ENCODE assay signal across 16 cellular contexts in genomic region chr19:10985502-10985901, GRCh38. TPM values are rescaled to one million over a fixed set of nuclear protein-coding genes. Genes with fewer than 3 reads are reported as not detected.
DNase-seq lines count a peak whose midpoint lies in the region; ATAC-seq and TF ChIP-seq lines count a peak whose summit lies in the region.
"Had no signal": no experiment of that assay in that cellular context is flagged by ENCODE, and none has a peak within 500 bp of the region (broad histone marks: within the 10 kb centered on the region; RNA-seq: fewer than 3 reads in every experiment).

No MANE protein-coding gene starts in this region.

- no peaks in the 10 kb centered on the region for H3K4me1 Mint-ChIP-seq in activated CD4-positive, alpha-beta T cell treated with anti-CD3 and anti-CD28 coated beads, Interleukin-2, amount 10 ng/mL, durations not matched to agents 7 days and 5 days
- H3K4me1 Mint-ChIP-seq in CD4-positive, alpha-beta T cell (ENCODE audit: low read depth) = peaks cover 4% of the 10 kb centered on the region
- H3K4me1 Mint-ChIP-seq in T-helper 17 cell (peaks cover 3% of the 10 kb centered on the region), glutamatergic neuron (ENCODE audit: low read depth, unreplicated experiment) (peaks cover 4% of the 10 kb centered on the region)
- H3K4me1 Mint-ChIP-seq in activated T-helper 2 cell treated with anti-CD3 and anti-CD28 coated beads, Interferon-gamma antibody, Interleukin-2, Interleukin-4, amounts not matched to agents 10 μg/mL and 5 μg/mL and 100 μg/mL, durations not matched to agents 14 hours and 24 hours and 36 hours (ENCODE audit: low read depth) = no peaks in the 10 kb centered on the region

- H3K9me3 Mint-ChIP-seq in activated CD4-positive, alpha-beta T cell treated with anti-CD3 and anti-CD28 coated beads, Interleukin-2, amount 10 ng/mL, durations not matched to agents 7 days and 5 days = no peaks in the 10 kb centered on the region
- no peaks in the 10 kb centered on the region for H3K9me3 Mint-ChIP-seq in CD4-positive, alpha-beta T cell
- peaks cover 14% of the 10 kb centered on the region for H3K9me3 Mint-ChIP-seq in glutamatergic neuron (ENCODE audit: unreplicated experiment)
- no peaks in the 10 kb centered on the region for H3K9me3 Mint-ChIP-seq in activated T-helper 2 cell treated with anti-CD3 and anti-CD28 coated beads, Interferon-gamma antibody, Interleukin-2, Interleukin-4, amounts not matched to agents 10 μg/mL and 5 μg/mL and 100 μg/mL, durations not matched to agents 14 hours and 24 hours and 36 hours
- H3K9me3 Mint-ChIP-seq: CD8-positive, alpha-beta memory T cell; GM23338; HFFc6 had no signal

- H3K4me3 Mint-ChIP-seq in activated CD4-positive, alpha-beta T cell treated with anti-CD3 and anti-CD28 coated beads, Interleukin-2, amount 10 ng/mL, durations not matched to agents 7 days and 5 days = no peak overlapping the region
- H3K4me3 Mint-ChIP-seq in CD4-positive, alpha-beta T cell = no peak overlapping the region
- H3K4me3 Mint-ChIP-seq in T-helper 17 cell = no peak overlapping the region
- H3K4me3 Mint-ChIP-seq in glutamatergic neuron (ENCODE audit: unreplicated experiment) = no peak overlapping the region
- H3K4me3 Mint-ChIP-seq in activated T-helper 2 cell treated with anti-CD3 and anti-CD28 coated beads, Interferon-gamma antibody, Interleukin-2, Interleukin-4, amounts not matched to agents 10 μg/mL and 5 μg/mL and 100 μg/mL, durations not matched to agents 14 hours and 24 hours and 36 hours (ENCODE audit: low read depth) = no peak overlapping the region
- H3K4me3 Mint-ChIP-seq: CD14-positive monocyte; CD8-positive, alpha-beta memory T cell; GM23338; HFFc6 had no signal

- CTCF ChIA-PET in activated CD4-positive, alpha-beta T cell treated with anti-CD3 and anti-CD28 coated beads, Interleukin-2, amount 10 ng/mL, durations not matched to agents 7 days and 5 days (lab: Charles Lee) = interaction anchor here (0.5 kb wide), 1 partner anchor 49 kb away, joined by 4 read pairs; no protein-coding TSS in a partner anchor
- CTCF ChIA-PET in CD4-positive, alpha-beta T cell (lab: Charles Lee) = no interaction called here

- TF ChIP-seq CTCF in CD4-positive, alpha-beta T cell (IDR thresholded peaks at IDR 0.05) = no peak
- no peak for TF ChIP-seq CTCF in glutamatergic neuron (IDR thresholded peaks at IDR 0.05; ENCODE audit: partially characterized antibody, unreplicated experiment)

- POLR2A ChIA-PET in activated CD4-positive, alpha-beta T cell treated with anti-CD3 and anti-CD28 coated beads, Interleukin-2, amount 10 ng/mL, durations not matched to agents 7 days and 5 days (lab: Charles Lee) = no interaction called here
- POLR2A ChIA-PET in CD4-positive, alpha-beta T cell (lab: Charles Lee) = no interaction called here

- H3K27me3 ChIP-seq in CD4-positive, alpha-beta T cell (ENCODE audit: control insufficient read depth, insufficient read depth, low read length) = no peaks in the 10 kb centered on the region

- no peak for DNase-seq in activated CD4-positive, alpha-beta T cell treated with anti-CD3 and anti-CD28 coated beads, Interleukin-2, amount 10 ng/mL, durations not matched to agents 7 days and 5 days
- DNase-seq in activated CD4-positive, alpha-beta T cell treated with anti-CD3 and anti-CD28 coated beads for 48 hours = no peak
- no peak for DNase-seq in CD4-positive, alpha-beta T cell
- no peak for DNase-seq in T-helper 17 cell
- DNase-seq in glutamatergic neuron = no peak
- DNase-seq in activated T-helper 2 cell treated with anti-CD3 and anti-CD28 coated beads, Interferon-gamma antibody, Interleukin-2, Interleukin-4, amounts not matched to agents 10 μg/mL and 5 μg/mL and 100 μg/mL, durations not matched to agents 14 hours and 24 hours and 36 hours (ENCODE audit: low spot score) = no peak
- no peak for DNase-seq in NCI-H2227 treated with DMSO at 0.1 percent for 48 hours (lab: John Stamatoyannopoulos, UW)
- DNase-seq in D341Med (ENCODE audit: low spot score) = no peak
- DNase-seq: Caco-2; CD8-positive, alpha-beta memory T cell; DMS53; HFFc6 had no signal

- H3K27me3 Mint-ChIP-seq in activated CD4-positive, alpha-beta T cell treated with anti-CD3 and anti-CD28 coated beads, Interleukin-2, amount 10 ng/mL, durations not matched to agents 7 days and 5 days = no peaks in the 10 kb centered on the region
- H3K27me3 Mint-ChIP-seq in CD4-positive, alpha-beta T cell = no peaks in the 10 kb centered on the region
- H3K27me3 Mint-ChIP-seq in T-helper 17 cell = no peaks in the 10 kb centered on the region
- H3K27me3 Mint-ChIP-seq in glutamatergic neuron (ENCODE audit: unreplicated experiment) = peaks cover 6% of the 10 kb centered on the region
- H3K27me3 Mint-ChIP-seq in activated T-helper 2 cell treated with anti-CD3 and anti-CD28 coated beads, Interferon-gamma antibody, Interleukin-2, Interleukin-4, amounts not matched to agents 10 μg/mL and 5 μg/mL and 100 μg/mL, durations not matched to agents 14 hours and 24 hours and 36 hours (ENCODE audit: low read depth) = no peaks in the 10 kb centered on the region
- H3K27me3 Mint-ChIP-seq: CD8-positive, alpha-beta memory T cell had no signal

- peak overlapping the region; percentile 50 for H3K27ac Mint-ChIP-seq in activated CD4-positive, alpha-beta T cell treated with anti-CD3 and anti-CD28 coated beads, Interleukin-2, amount 10 ng/mL, durations not matched to agents 7 days and 5 days
- H3K27ac Mint-ChIP-seq in CD4-positive, alpha-beta T cell = peak overlapping the region; percentile 30
- H3K27ac Mint-ChIP-seq in T-helper 17 cell (peak overlapping the region; percentile 34), glutamatergic neuron (ENCODE audit: unreplicated experiment) (peak overlapping the region; percentile 52)
- no peak overlapping the region for H3K27ac Mint-ChIP-seq in activated T-helper 2 cell treated with anti-CD3 and anti-CD28 coated beads, Interferon-gamma antibody, Interleukin-2, Interleukin-4, amounts not matched to agents 10 μg/mL and 5 μg/mL and 100 μg/mL, durations not matched to agents 14 hours and 24 hours and 36 hours
- H3K27ac Mint-ChIP-seq: GM23338, HFFc6 had no signal

- no peaks in the 10 kb centered on the region for H3K9me3 ChIP-seq in CD4-positive, alpha-beta T cell (ENCODE audit: control insufficient read depth, low read length)
- no peaks in the 10 kb centered on the region for H3K9me3 ChIP-seq in T-helper 17 cell (ENCODE audit: control insufficient read depth, low read length, poor library complexity, severe bottlenecking)
- H3K9me3 ChIP-seq: Caco-2, HAP-1 had no signal

- peaks cover 16% of the 10 kb centered on the region for H3K36me3 Mint-ChIP-seq in activated CD4-positive, alpha-beta T cell treated with anti-CD3 and anti-CD28 coated beads, Interleukin-2, amount 10 ng/mL, durations not matched to agents 7 days and 5 days (ENCODE audit: low read depth)
- H3K36me3 Mint-ChIP-seq in CD4-positive, alpha-beta T cell (ENCODE audit: low read depth) = peaks cover 63% of the 10 kb centered on the region
- H3K36me3 Mint-ChIP-seq in T-helper 17 cell (ENCODE audit: low read depth) (no peaks in the 10 kb centered on the region), glutamatergic neuron (ENCODE audit: unreplicated experiment) (no peaks in the 10 kb centered on the region)
- peaks cover 24% of the 10 kb centered on the region for H3K36me3 Mint-ChIP-seq in activated T-helper 2 cell treated with anti-CD3 and anti-CD28 coated beads, Interferon-gamma antibody, Interleukin-2, Interleukin-4, amounts not matched to agents 10 μg/mL and 5 μg/mL and 100 μg/mL, durations not matched to agents 14 hours and 24 hours and 36 hours (ENCODE audit: low read depth)

- no peak overlapping the region for H3K27ac ChIP-seq in CD4-positive, alpha-beta T cell (ENCODE audit: low read depth, low read length)
- H3K27ac ChIP-seq: 22Rv1 had no signal

- intact Hi-C loops in CD4-positive, alpha-beta T cell (cut with DNase I, micrococcal nuclease) = loop anchor here in 1 of 2 experiments (10.0 kb wide), 1 partner anchor 51 kb away; no protein-coding TSS in a partner anchor
- intact Hi-C loops in activated T-helper 2 cell treated with anti-CD3 and anti-CD28 coated beads, Interferon-gamma antibody, Interleukin-2, Interleukin-4, amounts not matched to agents 10 μg/mL and 5 μg/mL and 100 μg/mL, durations not matched to agents 14 hours and 24 hours and 36 hours (cut with micrococcal nuclease) = no loop called here

- ATAC-seq in CD4-positive, alpha-beta T cell (ENCODE audit: poor library complexity) = no peak
- ATAC-seq in T-helper 17 cell = no peak
- ATAC-seq: GM23338 had no signal

RNA-seq across cellular contexts. Expression of gene SMARCA4, which starts 24.7 kb away (rescaled TPM):
- total RNA-seq in activated CD4-positive, alpha-beta T cell treated with anti-CD3 and anti-CD28 coated beads, Interleukin-2, amount 10 ng/mL, durations not matched to agents 7 days and 5 days = 100 to 1,000 TPM; 111 to 115 TPM
- total RNA-seq in CD4-positive, alpha-beta T cell = 10 to 100 TPM; 69.6 to 74.5 TPM
- total RNA-seq in T-helper 17 cell (10 to 100 TPM; 93.9 to 94.0 TPM), glutamatergic neuron (ENCODE audit: unreplicated experiment) (513 TPM)
- 149 and 158 TPM in 2 replicates for total RNA-seq in activated T-helper 2 cell treated with anti-CD3 and anti-CD28 coated beads, Interferon-gamma antibody, Interleukin-2, Interleukin-4, amounts not matched to agents 10 μg/mL and 5 μg/mL and 100 μg/mL, durations not matched to agents 14 hours and 24 hours and 36 hours

RNA-seq across cellular contexts. Expression of gene TIMM29, which starts 56.9 kb away (rescaled TPM):
- 10 to 100 TPM; 17.5 to 22.3 TPM for total RNA-seq in activated CD4-positive, alpha-beta T cell treated with anti-CD3 and anti-CD28 coated beads, Interleukin-2, amount 10 ng/mL, durations not matched to agents 7 days and 5 days
- 10 to 100 TPM; 22.6 to 24.8 TPM for total RNA-seq in CD4-positive, alpha-beta T cell
- total RNA-seq in T-helper 17 cell = 10 to 100 TPM; 17.1 to 21.0 TPM
- 31.8 TPM for total RNA-seq in glutamatergic neuron (ENCODE audit: unreplicated experiment)
- 18.8 and 19.0 TPM in 2 replicates for total RNA-seq in activated T-helper 2 cell treated with anti-CD3 and anti-CD28 coated beads, Interferon-gamma antibody, Interleukin-2, Interleukin-4, amounts not matched to agents 10 μg/mL and 5 μg/mL and 100 μg/mL, durations not matched to agents 14 hours and 24 hours and 36 hours

RNA-seq across cellular contexts. Expression of gene YIPF2, which starts 57.1 kb away (rescaled TPM):
- 10 to 100 TPM; 19.9 to 23.3 TPM for total RNA-seq in activated CD4-positive, alpha-beta T cell treated with anti-CD3 and anti-CD28 coated beads, Interleukin-2, amount 10 ng/mL, durations not matched to agents 7 days and 5 days
- 10 to 100 TPM; 21.1 to 21.7 TPM for total RNA-seq in CD4-positive, alpha-beta T cell
- total RNA-seq in T-helper 17 cell = 10 to 100 TPM; 19.5 to 19.8 TPM
- 47.2 TPM for total RNA-seq in glutamatergic neuron (ENCODE audit: unreplicated experiment)
- total RNA-seq in activated T-helper 2 cell treated with anti-CD3 and anti-CD28 coated beads, Interferon-gamma antibody, Interleukin-2, Interleukin-4, amounts not matched to agents 10 μg/mL and 5 μg/mL and 100 μg/mL, durations not matched to agents 14 hours and 24 hours and 36 hours = 25.0 and 25.9 TPM in 2 replicates
